Comparison of ENCODE assay signal across 8 cellular contexts in the genomic region with DNA sequence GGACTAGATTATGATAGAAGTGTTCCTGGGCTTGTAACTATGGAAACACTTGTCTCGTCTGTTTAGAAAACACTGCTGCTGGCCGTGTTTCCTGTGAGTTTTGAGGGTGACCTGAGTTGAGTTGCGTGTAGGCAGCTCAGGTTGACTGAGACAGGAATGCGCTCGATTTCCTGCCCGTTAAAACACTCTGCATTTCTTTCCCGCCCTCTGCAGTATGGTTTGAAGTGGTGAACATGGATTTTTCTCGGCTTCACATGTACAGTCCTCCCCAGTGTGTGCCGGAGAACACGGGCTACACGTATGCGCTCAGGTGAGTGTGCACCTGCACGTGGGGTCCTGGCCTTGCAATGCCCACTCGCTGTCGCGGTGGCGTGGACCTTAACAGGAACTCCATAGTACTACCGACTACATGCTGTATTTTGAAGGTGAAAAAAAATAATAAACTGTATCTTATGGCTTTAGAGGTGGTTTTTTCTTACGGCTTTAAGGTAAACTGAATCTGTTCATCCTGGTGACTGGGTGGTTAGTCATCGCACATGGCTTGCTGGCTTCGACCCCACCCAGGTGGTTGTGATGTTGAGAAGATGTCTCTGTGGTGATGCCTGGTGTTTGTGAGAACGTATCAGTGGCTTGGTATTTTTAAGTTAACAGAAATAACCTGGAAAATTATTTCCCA. TPM values are rescaled to one million over a fixed set of nuclear protein-coding genes. Genes with fewer than 3 reads are reported as not detected.
DNase-seq lines count a peak whose midpoint lies in the region; ATAC-seq and TF ChIP-seq lines count a peak whose summit lies in the region.

A gene with protein sequence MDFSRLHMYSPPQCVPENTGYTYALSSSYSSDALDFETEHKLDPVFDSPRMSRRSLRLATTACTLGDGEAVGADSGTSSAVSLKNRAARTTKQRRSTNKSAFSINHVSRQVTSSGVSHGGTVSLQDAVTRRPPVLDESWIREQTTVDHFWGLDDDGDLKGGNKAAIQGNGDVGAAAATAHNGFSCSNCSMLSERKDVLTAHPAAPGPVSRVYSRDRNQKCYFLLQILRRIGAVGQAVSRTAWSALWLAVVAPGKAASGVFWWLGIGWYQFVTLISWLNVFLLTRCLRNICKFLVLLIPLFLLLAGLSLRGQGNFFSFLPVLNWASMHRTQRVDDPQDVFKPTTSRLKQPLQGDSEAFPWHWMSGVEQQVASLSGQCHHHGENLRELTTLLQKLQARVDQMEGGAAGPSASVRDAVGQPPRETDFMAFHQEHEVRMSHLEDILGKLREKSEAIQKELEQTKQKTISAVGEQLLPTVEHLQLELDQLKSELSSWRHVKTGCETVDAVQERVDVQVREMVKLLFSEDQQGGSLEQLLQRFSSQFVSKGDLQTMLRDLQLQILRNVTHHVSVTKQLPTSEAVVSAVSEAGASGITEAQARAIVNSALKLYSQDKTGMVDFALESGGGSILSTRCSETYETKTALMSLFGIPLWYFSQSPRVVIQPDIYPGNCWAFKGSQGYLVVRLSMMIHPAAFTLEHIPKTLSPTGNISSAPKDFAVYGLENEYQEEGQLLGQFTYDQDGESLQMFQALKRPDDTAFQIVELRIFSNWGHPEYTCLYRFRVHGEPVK (plus strand): TSS at position 185 of the 676 bp plus-strand sequence. CDS start 49 bp downstream, at position 234.

- H3K4me3 ChIP-seq in ACC112 (ENCODE audit: low read depth, low read length) = peak within 1 kb of the TSS; percentile 64
- no peak within 1 kb of the TSS for H3K4me3 ChIP-seq in neural cell (ENCODE audit: low read length)
- H3K4me3 ChIP-seq in tibial artery = peak within 1 kb of the TSS; percentile 23 to 34

- H3K4me2 ChIP-seq in neural cell (ENCODE audit: low read length) = no peak within 1 kb of the TSS

- H3K36me3 ChIP-seq in ACC112 (ENCODE audit: insufficient read depth, low read length) (no peaks in the 10 kb centered on the region), neural cell (ENCODE audit: insufficient read depth, low read length) (no peaks in the 10 kb centered on the region), tibial artery (peaks cover 0 to 8% (median 0%) of the 10 kb centered on the region in 3 donors)

- H2AFZ ChIP-seq in ACC112 (ENCODE audit: low read length, unreplicated experiment) (no peak within 1 kb of the TSS), neural cell (ENCODE audit: low read depth, low read length) (no peak within 1 kb of the TSS)

- no peak for TF ChIP-seq RAD21 in neural cell (conservative IDR thresholded peaks at IDR 0.05)

- H3K27me3 ChIP-seq in ACC112 (ENCODE audit: insufficient read depth, low read length) (no peaks in the 10 kb centered on the region), neural cell (ENCODE audit: insufficient read depth, low read depth, low read length) (no peaks in the 10 kb centered on the region), tibial artery (no peaks in the 10 kb centered on the region)

- no peak for TF ChIP-seq EP300 in neural cell (conservative IDR thresholded peaks at IDR 0.05; ENCODE audit: poor library complexity, severe bottlenecking)

- intact Hi-C loops in tibial artery (cut with DNase I; ENCODE audit: low total_unique reads) = loop anchor here (10.0 kb wide), 1 partner anchor 48 kb away; no protein-coding TSS in a partner anchor

- peak within 1 kb of the TSS; percentile 75 to 91 (median 81) for H3K4me3 Mint-ChIP-seq in IgD-negative memory B cell

- H3K79me2 ChIP-seq in ACC112 (ENCODE audit: control insufficient read depth, insufficient read depth, low read length, unreplicated experiment) (peaks cover 76% of the 10 kb centered on the region), neural cell (replicated peaks; ENCODE audit: insufficient read depth, low read length) (peaks cover 54% of the 10 kb centered on the region)

- no peak within 1 kb of the TSS for H3K9ac ChIP-seq in neural cell (ENCODE audit: low read length)

- H3K9me2 ChIP-seq in neural cell (ENCODE audit: insufficient read depth, low read length) = no peaks in the 10 kb centered on the region

- peaks cover 34 to 40% (median 35%) of the 10 kb centered on the region in 3 donors for H3K4me1 Mint-ChIP-seq in IgD-negative memory B cell

- H3K9me3 Mint-ChIP-seq in IgD-negative memory B cell = no peaks in the 10 kb centered on the region

- no peaks in the 10 kb centered on the region for H3K27me3 Mint-ChIP-seq in IgD-negative memory B cell

- H3K27ac Mint-ChIP-seq in IgD-negative memory B cell = peak within 1 kb of the TSS; percentile 79 to 95 (median 81)

- H3K4me1 ChIP-seq in ACC112 (ENCODE audit: control insufficient read depth, insufficient read depth, low read length, unreplicated experiment) (peaks cover 29% of the 10 kb centered on the region), tibial artery (peaks cover 22 to 95% (median 69%) of the 10 kb centered on the region in 4 donors)

- TF ChIP-seq CTCF in GM20000 (IDR thresholded peaks at IDR 0.05; ENCODE audit: extremely low read depth, missing control alignments) (no peak), neural cell (IDR thresholded peaks at IDR 0.05; ENCODE audit: poor library complexity, severe bottlenecking) (no peak), tibial artery (IDR thresholded peaks at IDR 0.05) (no peak)

- no peaks in the 10 kb centered on the region for H3K36me3 Mint-ChIP-seq in IgD-negative memory B cell

- H3K9me3 ChIP-seq in neural cell (ENCODE audit: low read length) = no peaks in the 10 kb centered on the region
- H3K9me3 ChIP-seq in tibial artery = no peaks in the 10 kb centered on the region

- H4K20me1 ChIP-seq in neural cell (ENCODE audit: insufficient read depth) = no peaks in the 10 kb centered on the region

- H3K27ac ChIP-seq in ACC112 (ENCODE audit: low read depth, low read length) = peak within 1 kb of the TSS; percentile 99
- no peak within 1 kb of the TSS for H3K27ac ChIP-seq in neural cell (ENCODE audit: low read length)
- peak within 1 kb of the TSS; percentile 87 to 91 for H3K27ac ChIP-seq in tibial artery

- H3F3A ChIP-seq in neural cell (ENCODE audit: insufficient read depth, low read length, poor library complexity, severe bottlenecking) = no peaks in the 10 kb centered on the region

- DNase-seq in GM20000 (ENCODE audit: low spot score) = peak; percentile 72
- peak; percentile 57 for DNase-seq in activated T-cell treated with anti-CD3 and anti-CD28 coated beads for 1 hour (ENCODE audit: low read depth)
- DNase-seq in tibial artery = no peak
- no peak for DNase-seq in SK-N-DZ (ENCODE audit: low spot score)

- peak; percentile 63 for ATAC-seq in esophagus mucosa

TF ChIP-seq in neural cell, 6 proteins besides CTCF, POLR2A, EP300 and RAD21:
- TF ChIP-seq EZH2 (IDR thresholded peaks at IDR 0.05; ENCODE audit: borderline replicate concordance, insufficient read depth, low read length, poor library complexity, severe bottlenecking) (no peak), SMC3 (conservative IDR thresholded peaks at IDR 0.05; ENCODE audit: poor library complexity) (no peak), MXI1 (conservative IDR thresholded peaks at IDR 0.05; ENCODE audit: poor library complexity, severe bottlenecking) (no peak), TAF1 (IDR thresholded peaks at IDR 0.05; ENCODE audit: low read depth) (no peak), POLR2AphosphoS5 (IDR thresholded peaks at IDR 0.05) (no peak)
- TF ChIP-seq, protein P1, sequence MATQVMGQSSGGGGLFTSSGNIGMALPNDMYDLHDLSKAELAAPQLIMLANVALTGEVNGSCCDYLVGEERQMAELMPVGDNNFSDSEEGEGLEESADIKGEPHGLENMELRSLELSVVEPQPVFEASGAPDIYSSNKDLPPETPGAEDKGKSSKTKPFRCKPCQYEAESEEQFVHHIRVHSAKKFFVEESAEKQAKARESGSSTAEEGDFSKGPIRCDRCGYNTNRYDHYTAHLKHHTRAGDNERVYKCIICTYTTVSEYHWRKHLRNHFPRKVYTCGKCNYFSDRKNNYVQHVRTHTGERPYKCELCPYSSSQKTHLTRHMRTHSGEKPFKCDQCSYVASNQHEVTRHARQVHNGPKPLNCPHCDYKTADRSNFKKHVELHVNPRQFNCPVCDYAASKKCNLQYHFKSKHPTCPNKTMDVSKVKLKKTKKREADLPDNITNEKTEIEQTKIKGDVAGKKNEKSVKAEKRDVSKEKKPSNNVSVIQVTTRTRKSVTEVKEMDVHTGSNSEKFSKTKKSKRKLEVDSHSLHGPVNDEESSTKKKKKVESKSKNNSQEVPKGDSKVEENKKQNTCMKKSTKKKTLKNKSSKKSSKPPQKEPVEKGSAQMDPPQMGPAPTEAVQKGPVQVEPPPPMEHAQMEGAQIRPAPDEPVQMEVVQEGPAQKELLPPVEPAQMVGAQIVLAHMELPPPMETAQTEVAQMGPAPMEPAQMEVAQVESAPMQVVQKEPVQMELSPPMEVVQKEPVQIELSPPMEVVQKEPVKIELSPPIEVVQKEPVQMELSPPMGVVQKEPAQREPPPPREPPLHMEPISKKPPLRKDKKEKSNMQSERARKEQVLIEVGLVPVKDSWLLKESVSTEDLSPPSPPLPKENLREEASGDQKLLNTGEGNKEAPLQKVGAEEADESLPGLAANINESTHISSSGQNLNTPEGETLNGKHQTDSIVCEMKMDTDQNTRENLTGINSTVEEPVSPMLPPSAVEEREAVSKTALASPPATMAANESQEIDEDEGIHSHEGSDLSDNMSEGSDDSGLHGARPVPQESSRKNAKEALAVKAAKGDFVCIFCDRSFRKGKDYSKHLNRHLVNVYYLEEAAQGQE (IDR thresholded peaks at IDR 0.05; ENCODE audit: borderline replicate concordance) = no peak

RNA-seq across cellular contexts. Expression of the gene that starts here (rescaled TPM):
- polyA plus RNA-seq in IgD-negative memory B cell (31.0 TPM), neural cell (309 and 418 TPM in 2 replicates)
- 63.0 TPM for total RNA-seq in esophagus mucosa
- 216 and 309 TPM in 2 replicates for polyA minus RNA-seq in neural cell
- 120 and 153 TPM in 2 replicates for polyA plus RNA-seq in SK-N-DZ (2014; cell fraction: cytosol; rRNA removed)
- polyA plus RNA-seq in SK-N-DZ (2014; cell fraction: nucleus; rRNA removed) = 448 and 810 TPM in 2 replicates

Comparison
In these comparisons a context has a peak if more than half of its experiments do, and no peak if none do; other contexts are left out.
1. DNase-seq: peak in GM20000 (single experiment) and activated T-cell treated with anti-CD3 and anti-CD28 coated beads for 1 hour (single experiment); none in tibial artery (0 of 2) and SK-N-DZ (single experiment).